Comparison of ENCODE assay signal across 25 cellular contexts in the genomic region with DNA sequence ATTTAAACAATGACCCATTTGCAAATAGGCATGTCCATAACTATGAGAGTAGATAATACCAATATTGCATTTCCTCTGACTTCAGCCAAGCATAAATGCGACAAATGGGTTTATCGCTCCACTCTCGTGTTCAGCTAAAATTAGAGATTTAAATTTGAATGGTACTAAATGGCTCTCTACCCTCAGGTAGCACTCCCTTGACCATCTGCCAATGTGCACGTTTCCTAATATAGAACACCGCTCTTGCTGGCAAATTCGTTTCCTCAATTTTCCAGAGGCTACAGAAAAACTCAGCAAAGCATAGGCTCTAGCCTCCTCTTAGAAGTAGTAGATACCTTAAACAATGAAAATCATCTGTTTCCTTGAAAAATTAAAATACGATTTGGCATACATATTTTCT.
"Had no signal": no experiment of that assay in that cellular context is flagged by ENCODE, and none has a peak within 500 bp of the region (broad histone marks: within the 10 kb centered on the region; RNA-seq: fewer than 3 reads in every experiment).

No MANE protein-coding gene starts in this region.

- H3K27ac ChIP-seq: RWPE1, SJCRH30, VCaP had no signal

- DNase-seq: activated CD4-positive, alpha-beta memory T cell treated with anti-CD3 and anti-CD28 coated beads, Interleukin-2, amount 10 ng/mL, durations not matched to agents 7 days and 5 days; activated CD4-positive, alpha-beta T cell treated with anti-CD3 and anti-CD28 coated beads, Interleukin-2, amount 50 U/mL, for 1 hour; activated CD4-positive, CD25-positive, alpha-beta regulatory T cell; activated gamma-delta T cell; activated naive CD4-positive, alpha-beta T cell treated with anti-CD3 and anti-CD28 coated beads for 36 hours; activated T-cell treated with anti-CD3 and anti-CD28 coated beads for 4 hours; activated T-cell treated with anti-CD3 and anti-CD28 coated beads, Interleukin-2, amount 50 U/mL, for 48 hours; amygdala; KG1; NCI-H1048; NCI-H146; NCI-H187 treated with DMSO at 0.1 percent for 48 hours; NCI-H2107; NCI-H446 treated with DMSO at 0.1 percent for 48 hours; NCI-H526; NK-92 treated with Interleukin-12 subunit alpha and Interleukin-12 subunit beta, amount 100 ng/mL, for 24 hours; OCI-M1; Right ventricle myocardium superior; SJCRH30; SK-N-SH; T-helper 1 cell had no signal

- H3K9me3 ChIP-seq: SJCRH30, SK-N-SH had no signal

- H3K27me3 ChIP-seq: SJCRH30 had no signal

- H3K36me3 ChIP-seq: SJCRH30 had no signal

- ATAC-seq: activated T-helper 17 cell treated with anti-CD3 and anti-CD28 coated beads, Interleukin-2, amount 50 U/mL, for 72 hours; Panc1 had no signal

- H3K4me1 ChIP-seq: SJCRH30 had no signal

- H3K4me3 ChIP-seq: SJCRH30 had no signal
